Comparison of ENCODE assay signal across 19 cellular contexts in genomic region chr18:332007-332406, GRCh38.
DNase-seq lines count a peak whose midpoint lies in the region; ATAC-seq, FAIRE-seq and TF ChIP-seq lines count a peak whose summit lies in the region.
"Had no signal": no experiment of that assay in that cellular context is flagged by ENCODE, and none has a peak within 500 bp of the region (broad histone marks: within the 10 kb centered on the region; RNA-seq: fewer than 3 reads in every experiment).

No MANE protein-coding gene starts in this region.

- H3K27ac ChIP-seq in K562 (ENCODE audit: extremely low read depth, low read depth, low read length) (no peak overlapping the region), right cardiac atrium (ENCODE audit: low read length) (no peak overlapping the region), osteoblast (ENCODE audit: low read depth, low read length) (peak overlapping the region; percentile 58), SJCRH30 (no peak overlapping the region), kidney (ENCODE audit: low read depth in 2 of 2, low read length in 2 of 2) (no peak overlapping the region)
- H3K27ac ChIP-seq: neural progenitor cell, SK-N-MC had no signal

- in situ Hi-C loops in K562 (cut with MboI) = no loop called here

- POLR2A ChIA-PET in K562 (lab: Yijun Ruan, JAX) = interaction anchor here (1.7 kb wide), 1 partner anchor 10 kb away, joined by 8 read pairs; no protein-coding TSS in a partner anchor

- TF ChIP-seq CTCF in K562 (IDR thresholded peaks at IDR 0.05 in 2 of 3, conservative IDR thresholded peaks at IDR 0.05 in 1 of 3; ENCODE audit: insufficient read depth in 2 of 3, low read depth in 1 of 3, low read length in 3 of 3) (no peak), osteoblast (IDR thresholded peaks at IDR 0.05; ENCODE audit: extremely low read depth, low read depth, low read length) (no peak), kidney (IDR thresholded peaks at IDR 0.05; ENCODE audit: borderline replicate concordance, extremely low read depth, insufficient read depth) (no peak)

- H3K4me3 ChIP-seq in K562 (no peak overlapping the region), right cardiac atrium (ENCODE audit: low read length) (no peak overlapping the region), osteoblast (ENCODE audit: insufficient read depth, low read length) (no peak overlapping the region), SJCRH30 (no peak overlapping the region), kidney (ENCODE audit: low read length in 2 of 2) (no peak overlapping the region)
- H3K4me3 ChIP-seq: breast epithelium, neural progenitor cell, SK-N-MC had no signal

- no peak for TF ChIP-seq POLR2A in K562 (conservative IDR thresholded peaks at IDR 0.05)

- no peak overlapping the region for H3K4me2 ChIP-seq in K562 (ENCODE audit: insufficient read depth, low read length)
- H3K4me2 ChIP-seq in osteoblast (ENCODE audit: insufficient read depth, low read length) = no peak overlapping the region
- H3K4me2 ChIP-seq: neural progenitor cell had no signal

- DNase-seq in DMS53 (lab: John Stamatoyannopoulos, UW) = peak; percentile 66
- no peak for DNase-seq in K562 (ENCODE audit: extremely low read depth in 1 of 4, low spot score in 3 of 4)
- DNase-seq in right cardiac atrium = peak in 1 of 3 donors; percentile 51
- no peak for DNase-seq in osteoblast (ENCODE audit: insufficient read length, low spot score, missing footprints)
- no peak for DNase-seq in SJCRH30
- DNase-seq in kidney = no peak
- DNase-seq: activated CD4-positive, alpha-beta T cell treated with anti-CD3 and anti-CD28 coated beads, Interleukin-2, amount 50 U/mL, for 1 hour; activated T-cell treated with anti-CD3 and anti-CD28 coated beads, Interleukin-2, amount 50 U/mL, for 24 hours; effector CD8-positive, alpha-beta T cell; NCI-H1417 treated with DMSO at 0.1 percent for 48 hours; NCI-H510A treated with DMSO at 0.1 percent for 48 hours; stimulated activated CD4-positive, alpha-beta T cell treated with anti-CD3 and anti-CD28 coated beads, Interleukin-1b, Interleukin-23, amount 100 ng/mL, for 48 hours had no signal

- H3K9ac ChIP-seq in K562 (ENCODE audit: insufficient read depth in 1 of 2, low read depth in 2 of 2, low read length in 2 of 2) (no peak overlapping the region), kidney (ENCODE audit: low read length in 2 of 2) (no peak overlapping the region)
- H3K9ac ChIP-seq: neural progenitor cell had no signal

- no peaks in the 10 kb centered on the region for H3K9me1 ChIP-seq in K562 (ENCODE audit: control insufficient read depth, insufficient read depth, low read length)

- TF ChIP-seq RAD21 in K562 (CRISPR knock-in tag; conservative IDR thresholded peaks at IDR 0.05 in 1 of 2, IDR thresholded peaks at IDR 0.05 in 1 of 2) = no peak

- WGBS in K562 (ENCODE audit: insufficient coverage, low coverage, missing lambda C conversion rate) = 2% methylated on average over 4 of the region's 4 CpGs
- WGBS in right cardiac atrium = 54% methylated on average over 4 of the region's 4 CpGs

- ATAC-seq in K562 (no peak; the same call in 2 of the 3 replicates), right cardiac atrium (peak; percentile 39 to 53), GM18519 (IDR thresholded peaks at IDR 0.05; ENCODE audit: low FRiP score, unreplicated experiment) (no peak), HG02678 (IDR thresholded peaks at IDR 0.05; ENCODE audit: unreplicated experiment) (no peak)

- H3K79me2 ChIP-seq in K562 (ENCODE audit: control insufficient read depth, insufficient read depth, low read length) (no peaks in the 10 kb centered on the region), osteoblast (ENCODE audit: insufficient read depth, low read length) (no peaks in the 10 kb centered on the region)

- H2AFZ ChIP-seq in K562 (ENCODE audit: low read depth, low read length) (no peak overlapping the region), osteoblast (ENCODE audit: low read length) (no peak overlapping the region)
- H2AFZ ChIP-seq: neural progenitor cell had no signal

- no peak for FAIRE-seq in K562 (lab: Jason Lieb, UNC)
- no peak for FAIRE-seq in kidney (lab: Jason Lieb, UNC)
- FAIRE-seq: D721Med, H54 had no signal

- intact Hi-C loops in K562 (cut with micrococcal nuclease) = no loop called here
- intact Hi-C loops in right cardiac atrium (cut with DNase I) = no loop called here
- intact Hi-C loops in kidney (cut with DNase I) = no loop called here

- CTCF ChIA-PET in K562 (lab: Yijun Ruan, JAX; ENCODE audit: low intra/inter-chr PET ratio) = no interaction called here

- H4K20me1 ChIP-seq in K562 (replicated peaks; ENCODE audit: control insufficient read depth, insufficient read depth, low read length) (no peaks in the 10 kb centered on the region), osteoblast (ENCODE audit: insufficient read depth, low read length) (no peaks in the 10 kb centered on the region)

- H3K27me3 ChIP-seq in K562 (ENCODE audit: control insufficient read depth in 2 of 2, insufficient read depth in 2 of 2, low read length in 2 of 2) (peaks cover 44 to 74% of the 10 kb centered on the region in 2 experiments), right cardiac atrium (ENCODE audit: control insufficient read depth, insufficient read depth) (no peaks in the 10 kb centered on the region), osteoblast (ENCODE audit: insufficient read depth, low read length) (no peaks in the 10 kb centered on the region), SJCRH30 (no peaks in the 10 kb centered on the region)
- H3K27me3 ChIP-seq: breast epithelium, neural progenitor cell had no signal

- no peaks in the 10 kb centered on the region; a peak in 1 of 5 replicates for H3K4me1 ChIP-seq in K562 (replicated peaks in 1 of 2; ENCODE audit: control insufficient read depth in 2 of 2, insufficient read depth in 2 of 2, low read length in 2 of 2)
- no peaks in the 10 kb centered on the region for H3K4me1 ChIP-seq in right cardiac atrium (ENCODE audit: control insufficient read depth, insufficient read depth, low read length)
- H3K4me1 ChIP-seq in osteoblast (ENCODE audit: insufficient read depth, low read length) = peaks cover 14% of the 10 kb centered on the region
- H3K4me1 ChIP-seq in SJCRH30 = no peaks in the 10 kb centered on the region
- H3K4me1 ChIP-seq in kidney (ENCODE audit: control insufficient read depth in 1 of 2, insufficient read depth in 1 of 2, low read depth in 1 of 2, low read length in 2 of 2) = no peaks in the 10 kb centered on the region
- H3K4me1 ChIP-seq: breast epithelium, neural progenitor cell had no signal

- no peaks in the 10 kb centered on the region for H3K36me3 ChIP-seq in K562 (ENCODE audit: control insufficient read depth, insufficient read depth, low read length)
- peaks cover 5% of the 10 kb centered on the region for H3K36me3 ChIP-seq in osteoblast (ENCODE audit: insufficient read depth, low read length)
- no peaks in the 10 kb centered on the region for H3K36me3 ChIP-seq in SJCRH30
- no peaks in the 10 kb centered on the region for H3K36me3 ChIP-seq in kidney (ENCODE audit: control insufficient read depth in 1 of 2, insufficient read depth in 2 of 2, low read length in 2 of 2)
- H3K36me3 ChIP-seq: breast epithelium, neural progenitor cell had no signal

- TF ChIP-seq EP300 in K562 (IDR thresholded peaks at IDR 0.05; ENCODE audit: low read length) = no peak

- BruUV-seq in K562 (replicated peaks; lab: Mats Ljungman, UMichigan) = no TSS peak

- H3K9me3 ChIP-seq in K562 (replicated peaks; ENCODE audit: control insufficient read depth, insufficient read depth, low read depth, low read length) (no peaks in the 10 kb centered on the region), right cardiac atrium (ENCODE audit: control insufficient read depth, low read length) (no peaks in the 10 kb centered on the region), osteoblast (ENCODE audit: low read depth, low read length) (no peaks in the 10 kb centered on the region), SJCRH30 (replicated peaks) (no peaks in the 10 kb centered on the region), kidney (ENCODE audit: control insufficient read depth in 1 of 2, low read length in 2 of 2) (no peaks in the 10 kb centered on the region)
- H3K9me3 ChIP-seq: breast epithelium had no signal

TF ChIP-seq in K562, 482 proteins besides CTCF, POLR2A, EP300 and RAD21 (continues in another document):
- TF ChIP-seq PURB (CRISPR knock-in tag; IDR thresholded peaks at IDR 0.05; ENCODE audit: low read depth) (no peak), SMAD4 (CRISPR knock-in tag; conservative IDR thresholded peaks at IDR 0.05) (0 out of 2 replicates have a peak, but pooled peaks have one; percentile 26), ARID3B (CRISPR knock-in tag; IDR thresholded peaks at IDR 0.05; ENCODE audit: borderline replicate concordance) (no peak), YY1 (IDR thresholded peaks at IDR 0.05; ENCODE audit: borderline replicate concordance in 1 of 3, control insufficient read depth in 1 of 3, extremely low read depth in 1 of 3, insufficient read depth in 3 of 3, insufficient read length in 1 of 3, insufficient replicate concordance in 2 of 3, low read depth in 1 of 3, low read length in 2 of 3) (no peak), CREB3L1 (IDR thresholded peaks at IDR 0.05; ENCODE audit: borderline replicate concordance, low read depth) (no peak)

Comparison
In these comparisons a context has a peak if more than half of its experiments do, and no peak if none do; other contexts are left out.
1. ATAC-seq: peak in right cardiac atrium (2 of 2); none in K562 (single experiment), GM18519 (single experiment) and HG02678 (single experiment).